ENCODE assay signal across 21 cellular contexts in genomic region chr1:231748744-231749143, GRCh38.
DNase-seq lines count a peak whose midpoint lies in the region; ATAC-seq and TF ChIP-seq lines count a peak whose summit lies in the region.
"Had no signal": no experiment of that assay in that cellular context is flagged by ENCODE, and none has a peak within 500 bp of the region (broad histone marks: within the 10 kb centered on the region; RNA-seq: fewer than 3 reads in every experiment).

No MANE protein-coding gene starts in this region.

- POLR2A ChIA-PET in activated CD8-positive, alpha-beta T cell treated with anti-CD3 and anti-CD28 coated beads for 36 hours (lab: Charles Lee): no interaction called here

- no peaks in the 10 kb centered on the region for H3K4me1 Mint-ChIP-seq in activated CD8-positive, alpha-beta T cell treated with anti-CD3 and anti-CD28 coated beads for 36 hours (ENCODE audit: low read depth)

- H3K9me3 Mint-ChIP-seq in activated CD8-positive, alpha-beta T cell treated with anti-CD3 and anti-CD28 coated beads for 36 hours: peaks cover 14% of the 10 kb centered on the region
- H3K9me3 Mint-ChIP-seq: HFFc6 had no signal

- intact Hi-C loops in activated CD8-positive, alpha-beta T cell treated with anti-CD3 and anti-CD28 coated beads for 36 hours (cut with micrococcal nuclease): no loop called here

- TF ChIP-seq CTCF in fibroblast of the aortic adventitia (IDR thresholded peaks at IDR 0.05; ENCODE audit: insufficient read depth, low read length): no peak
- TF ChIP-seq CTCF in activated CD8-positive, alpha-beta T cell treated with anti-CD3 and anti-CD28 coated beads for 36 hours (IDR thresholded peaks at IDR 0.05): no peak

- H3K27ac Mint-ChIP-seq in activated CD8-positive, alpha-beta T cell treated with anti-CD3 and anti-CD28 coated beads for 36 hours: no peak overlapping the region
- H3K27ac Mint-ChIP-seq: HFFc6, neural progenitor cell had no signal

- no peaks in the 10 kb centered on the region for H3K27me3 Mint-ChIP-seq in activated CD8-positive, alpha-beta T cell treated with anti-CD3 and anti-CD28 coated beads for 36 hours

- H3K4me3 Mint-ChIP-seq in activated CD8-positive, alpha-beta T cell treated with anti-CD3 and anti-CD28 coated beads for 36 hours: no peak overlapping the region
- H3K4me3 Mint-ChIP-seq: HFFc6, neural progenitor cell had no signal

- H3K4me3 ChIP-seq in fibroblast of the aortic adventitia (ENCODE audit: low read depth, low read length): no peak overlapping the region
- H3K4me3 ChIP-seq: MG63, neural progenitor cell, psoas muscle, uterus had no signal

- CTCF ChIA-PET in activated CD8-positive, alpha-beta T cell treated with anti-CD3 and anti-CD28 coated beads for 36 hours (lab: Charles Lee): interaction anchor here (3.8 kb wide), 1 partner anchor 8 kb away, joined by 13 read pairs; no protein-coding TSS in a partner anchor

- no peak for ATAC-seq in activated CD8-positive, alpha-beta T cell treated with anti-CD3 and anti-CD28 coated beads for 36 hours
- ATAC-seq: left lobe of liver, psoas muscle had no signal

- DNase-seq in DMS 273 (lab: John Stamatoyannopoulos, UW; ENCODE audit: unreplicated experiment) (peak; percentile 76), HuH-7 (ENCODE audit: low spot score) (peak; percentile 16), SHP77 (lab: John Stamatoyannopoulos, UW) (peak; percentile 57 to 59), fibroblast of the aortic adventitia (ENCODE audit: low read depth) (peak; percentile 27), midbrain (lab: John Stamatoyannopoulos, UW) (no peak), AG08396 (ENCODE audit: low spot score) (no peak)
- no peak for DNase-seq in activated CD8-positive, alpha-beta T cell treated with anti-CD3 and anti-CD28 coated beads for 36 hours
- DNase-seq: activated naive CD4-positive, alpha-beta T cell; activated T-cell treated with anti-CD3 and anti-CD28 coated beads for 4 hours; AML-193; Calu3; foreskin melanocyte; HFFc6; MG63; NCI-H1930; NCI-H526; psoas muscle; stimulated activated CD4-positive, alpha-beta T cell treated with anti-CD3 and anti-CD28 coated beads, Interleukin-4, amount 100 ng/mL, for 4 hours; uterus had no signal

- H3K36me3 Mint-ChIP-seq in activated CD8-positive, alpha-beta T cell treated with anti-CD3 and anti-CD28 coated beads for 36 hours (ENCODE audit: low read depth): peaks cover 36% of the 10 kb centered on the region

Comparison
In these comparisons a context has a peak if more than half of its experiments do, and no peak if none do; other contexts are left out.
1. DNase-seq: peak in DMS 273 (single experiment), HuH-7 (single experiment), SHP77 (2 of 2) and fibroblast of the aortic adventitia (single experiment); none in midbrain (single experiment), activated CD8-positive, alpha-beta T cell treated with anti-CD3 and anti-CD28 coated beads for 36 hours (single experiment) and AG08396 (single experiment).